ENCODE assay signal across 9 cellular contexts in the genomic region with DNA sequence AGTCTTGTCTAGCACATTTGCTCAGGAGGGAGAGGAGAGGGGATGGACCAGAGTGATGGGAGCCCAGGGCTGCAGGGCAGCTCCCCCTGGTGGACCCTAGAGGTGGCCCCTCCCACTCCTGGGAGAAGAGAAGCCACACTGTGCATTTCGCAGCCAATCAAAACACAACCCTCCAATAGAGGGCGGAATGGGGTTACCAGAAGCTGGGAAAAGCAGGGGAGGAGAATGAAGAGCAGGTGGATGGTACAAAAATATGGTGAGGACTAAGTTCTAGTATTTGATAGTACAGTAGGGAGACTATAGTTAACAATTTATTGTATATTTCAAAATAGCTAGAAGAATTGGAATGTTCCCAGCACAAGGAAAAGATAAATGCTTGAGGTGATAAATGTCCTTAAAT. TPM values are rescaled to one million over a fixed set of nuclear protein-coding genes. Genes with fewer than 3 reads are reported as not detected.
DNase-seq lines count a peak whose midpoint lies in the region; ATAC-seq lines count a peak whose summit lies in the region.
"Had no signal": no experiment of that assay in that cellular context is flagged by ENCODE, and none has a peak within 500 bp of the region (broad histone marks: within the 10 kb centered on the region; RNA-seq: fewer than 3 reads in every experiment).

No MANE protein-coding gene starts in this region.

- H3K4me1 ChIP-seq in effector memory CD4-positive, alpha-beta T cell (ENCODE audit: control insufficient read depth, insufficient read depth, low read length, poor library complexity, severe bottlenecking), result no peaks in the 10 kb centered on the region

- H3K27me3 ChIP-seq in effector memory CD4-positive, alpha-beta T cell (replicated peaks; ENCODE audit: control insufficient read depth, insufficient read depth, low read length, poor library complexity, severe bottlenecking), result no peaks in the 10 kb centered on the region

- intact Hi-C loops in activated CD4-positive, alpha-beta T cell treated with anti-CD3 and anti-CD28 coated beads, Interleukin-2, amount 10 ng/mL, durations not matched to agents 24 days and 14 days (cut with micrococcal nuclease), result loop anchor here (1.0 to 2.0 kb wide), 3 partner anchors 24 to 75 kb away; partner anchors contain the start of genes ANGEL1 and VASH1

- H3K27ac Mint-ChIP-seq in activated CD4-positive, alpha-beta T cell treated with anti-CD3 and anti-CD28 coated beads, Interleukin-2, amount 10 ng/mL, durations not matched to agents 24 days and 14 days, result no peak overlapping the region
- no peak overlapping the region for H3K27ac Mint-ChIP-seq in stimulated activated naive B cell treated with anti-CD40 and anti-IgM and Interleukin-4, amounts not matched to agents 10 μg/mL and 1 μg/mL and 100 μg/mL, for 72 hours

- ATAC-seq in HG03159 (IDR thresholded peaks at IDR 0.05; ENCODE audit: unreplicated experiment), result peak; percentile 72
- ATAC-seq in stimulated activated naive B cell treated with anti-CD40 and anti-IgM and Interleukin-4, amounts not matched to agents 10 μg/mL and 1 μg/mL and 100 μg/mL, for 72 hours (replicated peaks), result peak; percentile 94 to 97

- no peak overlapping the region for H3K4me3 Mint-ChIP-seq in activated CD4-positive, alpha-beta T cell treated with anti-CD3 and anti-CD28 coated beads, Interleukin-2, amount 10 ng/mL, durations not matched to agents 24 days and 14 days
- H3K4me3 Mint-ChIP-seq in stimulated activated naive B cell treated with anti-CD40 and anti-IgM and Interleukin-4, amounts not matched to agents 10 μg/mL and 1 μg/mL and 100 μg/mL, for 72 hours, result no peak overlapping the region

- H3K27ac ChIP-seq in effector memory CD4-positive, alpha-beta T cell (ENCODE audit: insufficient read depth, low read length, poor library complexity, severe bottlenecking), result no peak overlapping the region

- no peaks in the 10 kb centered on the region for H3K9me3 Mint-ChIP-seq in activated CD4-positive, alpha-beta T cell treated with anti-CD3 and anti-CD28 coated beads, Interleukin-2, amount 10 ng/mL, durations not matched to agents 24 days and 14 days
- H3K9me3 Mint-ChIP-seq in stimulated activated naive B cell treated with anti-CD40 and anti-IgM and Interleukin-4, amounts not matched to agents 10 μg/mL and 1 μg/mL and 100 μg/mL, for 72 hours, result no peaks in the 10 kb centered on the region

- peak; percentile 78 for DNase-seq in SIG-M5 treated with dmso at 0.1 percent for 504 hours (lab: John Stamatoyannopoulos, UW; ENCODE audit: unreplicated experiment)
- DNase-seq in SIG-M5 (lab: John Stamatoyannopoulos, UW), result no peak
- peak; percentile 93 to 96 for DNase-seq in NCI-H524 (lab: John Stamatoyannopoulos, UW)
- DNase-seq in activated CD4-positive, alpha-beta T cell treated with anti-CD3 and anti-CD28 coated beads, Interleukin-2, amount 10 ng/mL, durations not matched to agents 24 days and 14 days, result peak; percentile 88
- DNase-seq in effector memory CD4-positive, alpha-beta T cell, result peak; percentile 22 to 56 (median 56)
- peak; percentile 97 for DNase-seq in medulla oblongata (ENCODE audit: extremely low spot score)
- peak; percentile 35 for DNase-seq in stimulated activated naive B cell treated with anti-CD40 and anti-IgM and Interleukin-4, amounts not matched to agents 10 μg/mL and 1 μg/mL and 100 μg/mL, for 72 hours

- H3K4me1 Mint-ChIP-seq in activated CD4-positive, alpha-beta T cell treated with anti-CD3 and anti-CD28 coated beads, Interleukin-2, amount 10 ng/mL, durations not matched to agents 24 days and 14 days, result peaks cover 38% of the 10 kb centered on the region
- peaks cover 4 to 17% of the 10 kb centered on the region in 2 donors for H3K4me1 Mint-ChIP-seq in stimulated activated naive B cell treated with anti-CD40 and anti-IgM and Interleukin-4, amounts not matched to agents 10 μg/mL and 1 μg/mL and 100 μg/mL, for 72 hours

- H3K4me3 ChIP-seq in effector memory CD4-positive, alpha-beta T cell (ENCODE audit: insufficient read depth, low read depth, low read length, poor library complexity, severe bottlenecking), result no peak overlapping the region

- H3K9me3 ChIP-seq in effector memory CD4-positive, alpha-beta T cell (ENCODE audit: control insufficient read depth, low read length), result no peaks in the 10 kb centered on the region

- H3K27me3 Mint-ChIP-seq in activated CD4-positive, alpha-beta T cell treated with anti-CD3 and anti-CD28 coated beads, Interleukin-2, amount 10 ng/mL, durations not matched to agents 24 days and 14 days, result no peaks in the 10 kb centered on the region
- no peaks in the 10 kb centered on the region for H3K27me3 Mint-ChIP-seq in stimulated activated naive B cell treated with anti-CD40 and anti-IgM and Interleukin-4, amounts not matched to agents 10 μg/mL and 1 μg/mL and 100 μg/mL, for 72 hours

- H3K36me3 ChIP-seq in effector memory CD4-positive, alpha-beta T cell (ENCODE audit: control insufficient read depth, insufficient read depth, low read length), result peaks cover 34% of the 10 kb centered on the region

- H3K36me3 Mint-ChIP-seq in activated CD4-positive, alpha-beta T cell treated with anti-CD3 and anti-CD28 coated beads, Interleukin-2, amount 10 ng/mL, durations not matched to agents 24 days and 14 days (ENCODE audit: low read depth), result peaks cover 17% of the 10 kb centered on the region
- H3K36me3 Mint-ChIP-seq in stimulated activated naive B cell treated with anti-CD40 and anti-IgM and Interleukin-4, amounts not matched to agents 10 μg/mL and 1 μg/mL and 100 μg/mL, for 72 hours, result peaks cover 40 to 59% of the 10 kb centered on the region in 2 donors

RNA-seq across cellular contexts. Expression of gene VASH1, which starts 23.6 kb away (rescaled TPM):
- total RNA-seq in activated CD4-positive, alpha-beta T cell treated with anti-CD3 and anti-CD28 coated beads, Interleukin-2, amount 10 ng/mL, durations not matched to agents 24 days and 14 days, result 5.8 and 6.9 TPM in 2 replicates

RNA-seq across cellular contexts. Expression of gene ANGEL1, which starts 27.8 kb away (rescaled TPM):
- 16.4 and 17.2 TPM in 2 replicates for total RNA-seq in activated CD4-positive, alpha-beta T cell treated with anti-CD3 and anti-CD28 coated beads, Interleukin-2, amount 10 ng/mL, durations not matched to agents 24 days and 14 days

RNA-seq across cellular contexts. Expression of gene LRRC74A, which starts 41.3 kb away (rescaled TPM):
- not detected in 2 replicates for total RNA-seq in activated CD4-positive, alpha-beta T cell treated with anti-CD3 and anti-CD28 coated beads, Interleukin-2, amount 10 ng/mL, durations not matched to agents 24 days and 14 days
- total RNA-seq: skeletal muscle tissue had no signal
